13 cellular contexts compared by ENCODE assay signal in the genomic region with DNA sequence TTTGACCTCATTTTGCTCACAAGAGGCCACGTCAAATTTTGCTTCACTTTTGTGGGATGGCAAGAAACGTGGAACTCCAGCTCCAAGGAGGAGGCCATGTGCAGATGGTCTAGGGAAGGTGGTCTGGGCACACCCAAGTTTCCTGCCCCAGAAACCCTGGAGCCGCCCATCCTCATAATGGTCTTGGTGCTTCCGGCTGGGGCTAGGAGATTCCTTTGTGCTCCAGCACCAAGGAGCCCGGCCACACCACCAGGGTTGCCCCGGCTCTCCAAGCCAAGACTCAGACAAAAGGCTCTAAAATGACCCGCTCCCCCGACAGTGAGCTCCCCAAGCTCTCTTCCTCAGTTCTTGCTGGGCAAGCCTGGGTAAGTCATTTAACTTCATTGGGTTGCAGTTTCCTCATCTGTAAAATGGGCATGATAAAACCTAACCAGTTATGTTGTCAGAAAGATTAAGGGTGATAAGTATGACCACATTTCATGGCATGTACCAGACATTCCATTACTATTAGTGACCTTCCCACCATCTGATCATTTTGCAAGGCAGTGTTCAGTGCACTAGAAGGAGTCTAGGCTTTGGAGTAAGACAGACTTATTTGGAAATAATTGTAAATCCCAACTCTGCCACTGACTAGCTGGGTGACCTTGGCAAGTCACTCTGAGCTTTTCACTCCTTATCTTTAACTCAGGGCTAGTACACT. TPM values are rescaled to one million over a fixed set of nuclear protein-coding genes. Genes with fewer than 3 reads are reported as not detected.
A peak's percentile ranks its signal among the peaks of the same experiment; 100 is the strongest.
DNase-seq lines count a peak whose midpoint lies in the region; ATAC-seq and TF ChIP-seq lines count a peak whose summit lies in the region.
"Had no signal": no experiment of that assay in that cellular context is flagged by ENCODE, and none has a peak within 500 bp of the region (broad histone marks: within the 10 kb centered on the region; RNA-seq: fewer than 3 reads in every experiment).

No MANE protein-coding gene starts in this region.

- H3K4me3 Mint-ChIP-seq in chondrocyte (ENCODE audit: unreplicated experiment), result no peak overlapping the region
- no peak overlapping the region for H3K4me3 Mint-ChIP-seq in activated naive CD4-positive, alpha-beta T cell treated with anti-CD3 and anti-CD28 coated beads, Interleukin-2, amount 10 ng/mL, durations not matched to agents 7 days and 5 days
- H3K4me3 Mint-ChIP-seq: activated CD8-positive, alpha-beta memory T cell treated with anti-CD3 and anti-CD28 coated beads, Interleukin-2, amount 10 ng/mL, durations not matched to agents 7 days and 5 days; activated naive CD8-positive, alpha-beta T cell treated with anti-CD3 and anti-CD28 coated beads, Interleukin-2, amount 10 ng/mL, durations not matched to agents 7 days and 5 days; type B pancreatic cell had no signal

- in situ Hi-C loops in ACHN (cut with HindIII; ENCODE audit: low pct_ligation_motif_present, low pct_unique_long_range_greater_than_20kb, low sequenced_read_pairs), result no loop called here

- H3K36me3 Mint-ChIP-seq in chondrocyte (ENCODE audit: low read depth), result peaks cover 9% of the 10 kb centered on the region
- no peaks in the 10 kb centered on the region for H3K36me3 Mint-ChIP-seq in activated naive CD4-positive, alpha-beta T cell treated with anti-CD3 and anti-CD28 coated beads, Interleukin-2, amount 10 ng/mL, durations not matched to agents 7 days and 5 days
- H3K36me3 Mint-ChIP-seq: activated CD8-positive, alpha-beta memory T cell treated with anti-CD3 and anti-CD28 coated beads, Interleukin-2, amount 10 ng/mL, durations not matched to agents 7 days and 5 days; activated naive CD8-positive, alpha-beta T cell treated with anti-CD3 and anti-CD28 coated beads, Interleukin-2, amount 10 ng/mL, durations not matched to agents 7 days and 5 days had no signal

- H3K4me1 Mint-ChIP-seq in chondrocyte (ENCODE audit: low read depth), result peaks cover 93% of the 10 kb centered on the region
- H3K4me1 Mint-ChIP-seq in activated naive CD4-positive, alpha-beta T cell treated with anti-CD3 and anti-CD28 coated beads, Interleukin-2, amount 10 ng/mL, durations not matched to agents 7 days and 5 days, result no peaks in the 10 kb centered on the region

- no peaks in the 10 kb centered on the region for H3K27me3 Mint-ChIP-seq in chondrocyte (ENCODE audit: low read depth)
- peaks cover 29% of the 10 kb centered on the region for H3K27me3 Mint-ChIP-seq in activated naive CD4-positive, alpha-beta T cell treated with anti-CD3 and anti-CD28 coated beads, Interleukin-2, amount 10 ng/mL, durations not matched to agents 7 days and 5 days
- H3K27me3 Mint-ChIP-seq: activated CD8-positive, alpha-beta memory T cell treated with anti-CD3 and anti-CD28 coated beads, Interleukin-2, amount 10 ng/mL, durations not matched to agents 7 days and 5 days; activated naive CD8-positive, alpha-beta T cell treated with anti-CD3 and anti-CD28 coated beads, Interleukin-2, amount 10 ng/mL, durations not matched to agents 7 days and 5 days; type B pancreatic cell had no signal

- DNase-seq in ACHN (peak; percentile 32), LHCN-M2 (ENCODE audit: low read depth) (peak; percentile 72), chondrocyte (ENCODE audit: low spot score) (no peak), kidney tubule cell (ENCODE audit: low spot score) (peak; percentile 70), D341Med (ENCODE audit: low spot score) (no peak), NCI-H2196 treated with DMSO at 0.1 percent for 48 hours (lab: John Stamatoyannopoulos, UW; ENCODE audit: unreplicated experiment) (no peak)
- DNase-seq in activated naive CD4-positive, alpha-beta T cell treated with anti-CD3 and anti-CD28 coated beads, Interleukin-2, amount 10 ng/mL, durations not matched to agents 7 days and 5 days, result no peak
- DNase-seq: activated CD8-positive, alpha-beta memory T cell treated with anti-CD3 and anti-CD28 coated beads, Interleukin-2, amount 10 ng/mL, durations not matched to agents 7 days and 5 days; activated naive CD8-positive, alpha-beta T cell treated with anti-CD3 and anti-CD28 coated beads, Interleukin-2, amount 10 ng/mL, durations not matched to agents 7 days and 5 days; NCI-H2107 had no signal

- CTCF ChIA-PET in activated naive CD4-positive, alpha-beta T cell treated with anti-CD3 and anti-CD28 coated beads, Interleukin-2, amount 10 ng/mL, durations not matched to agents 7 days and 5 days (lab: Charles Lee), result interaction anchor here (0.8 to 1.3 kb wide), 2 partner anchors 32 to 45 kb away, joined by 3 read pairs; no protein-coding TSS in a partner anchor

- no peak for TF ChIP-seq CTCF in chondrocyte (IDR thresholded peaks at IDR 0.05)

- H3K27ac Mint-ChIP-seq in chondrocyte (ENCODE audit: unreplicated experiment), result peak overlapping the region; percentile 88
- H3K27ac Mint-ChIP-seq in activated naive CD4-positive, alpha-beta T cell treated with anti-CD3 and anti-CD28 coated beads, Interleukin-2, amount 10 ng/mL, durations not matched to agents 7 days and 5 days, result no peak overlapping the region
- H3K27ac Mint-ChIP-seq: activated CD8-positive, alpha-beta memory T cell treated with anti-CD3 and anti-CD28 coated beads, Interleukin-2, amount 10 ng/mL, durations not matched to agents 7 days and 5 days; activated naive CD8-positive, alpha-beta T cell treated with anti-CD3 and anti-CD28 coated beads, Interleukin-2, amount 10 ng/mL, durations not matched to agents 7 days and 5 days; type B pancreatic cell had no signal

- ATAC-seq in GM18861 (IDR thresholded peaks at IDR 0.05; ENCODE audit: unreplicated experiment), result no peak
- ATAC-seq: activated CD8-positive, alpha-beta memory T cell treated with anti-CD3 and anti-CD28 coated beads, Interleukin-2, amount 10 ng/mL, durations not matched to agents 7 days and 5 days; sciatic nerve had no signal

- no peaks in the 10 kb centered on the region for H3K9me3 Mint-ChIP-seq in chondrocyte (ENCODE audit: low read depth)
- no peaks in the 10 kb centered on the region for H3K9me3 Mint-ChIP-seq in activated naive CD4-positive, alpha-beta T cell treated with anti-CD3 and anti-CD28 coated beads, Interleukin-2, amount 10 ng/mL, durations not matched to agents 7 days and 5 days
- H3K9me3 Mint-ChIP-seq: type B pancreatic cell had no signal

RNA-seq across cellular contexts. Expression of gene DKK3, which starts 23.3 kb away (rescaled TPM):
- total RNA-seq in LHCN-M2 (2014; rRNA removed), result 263 and 273 TPM in 2 replicates
- 463 TPM for polyA plus RNA-seq in LHCN-M2 (2012)
- total RNA-seq in chondrocyte, result 575 to 655 TPM (median 579 TPM) in 3 replicates
- total RNA-seq: activated CD8-positive, alpha-beta memory T cell treated with anti-CD3 and anti-CD28 coated beads, Interleukin-2, amount 10 ng/mL, durations not matched to agents 7 days and 5 days had no signal

Comparison
In these comparisons a context has a peak if more than half of its experiments do, and no peak if none do; other contexts are left out.
1. DNase-seq: peak in ACHN (single experiment), LHCN-M2 (single experiment) and kidney tubule cell (single experiment); none in chondrocyte (single experiment), D341Med (single experiment), NCI-H2196 treated with DMSO at 0.1 percent for 48 hours (single experiment) and activated naive CD4-positive, alpha-beta T cell treated with anti-CD3 and anti-CD28 coated beads, Interleukin-2, amount 10 ng/mL, durations not matched to agents 7 days and 5 days (single experiment).